ENCODE assay signal across 25 cellular contexts in the genomic region with DNA sequence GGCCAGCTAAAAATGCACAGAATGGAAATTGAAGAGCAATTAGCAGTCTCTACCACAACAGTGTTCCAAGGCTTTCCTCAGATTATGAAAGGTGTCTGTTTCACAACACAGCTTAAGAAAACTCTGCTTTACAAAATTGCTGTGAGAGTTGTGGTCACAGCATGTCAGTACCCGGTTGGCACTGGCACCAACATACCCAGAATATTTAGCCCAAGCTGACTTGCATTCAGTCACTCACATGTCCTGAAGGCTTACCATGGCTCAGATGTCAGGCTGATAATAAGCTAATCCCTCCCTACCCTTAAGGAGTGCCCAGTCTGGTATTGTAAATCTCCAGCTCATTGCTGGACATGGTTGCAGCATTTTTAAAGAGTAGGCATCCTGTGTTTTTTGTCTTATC. TPM values are rescaled to one million over a fixed set of nuclear protein-coding genes. Genes with fewer than 3 reads are reported as not detected.
"Had no signal": no experiment of that assay in that cellular context is flagged by ENCODE, and none has a peak within 500 bp of the region (broad histone marks: within the 10 kb centered on the region; RNA-seq: fewer than 3 reads in every experiment).

No MANE protein-coding gene starts in this region.

- H3K27me3 ChIP-seq: ascending aorta, brain microvascular endothelial cell, esophagus squamous epithelium, heart right ventricle, right atrium auricular region, thyroid gland had no signal

- H3K4me3 ChIP-seq: ascending aorta, esophagus squamous epithelium, heart right ventricle, lower lobe of right lung, right atrium auricular region, thyroid gland had no signal

- FAIRE-seq: colon, endothelial cell of umbilical vein, kidney had no signal

- DNase-seq: activated B cell treated with CpG ODN at 0.5 μM for 24 hours; activated CD4-positive, alpha-beta T cell treated with anti-CD3 and anti-CD28 coated beads for 36 hours; activated CD4-positive, alpha-beta T cell treated with anti-CD3 and anti-CD28 coated beads, Interleukin-2, amount 50 U/mL, for 4 hours; activated CD8-positive, alpha-beta memory T cell treated with anti-CD3 and anti-CD28 coated beads for 24 hours; activated CD8-positive, alpha-beta memory T cell treated with anti-CD3 and anti-CD28 coated beads, Interleukin-2, amount 50 U/mL, for 4 hours; activated T-cell treated with anti-CD3 and anti-CD28 coated beads, Interleukin-2, amount 50 U/mL, for 24 hours; brain microvascular endothelial cell; effector memory CD4-positive, alpha-beta T cell; esophagus squamous epithelium; heart right ventricle; kidney; lower lobe of right lung; naive B cell; occipital lobe; stimulated activated CD4-positive, alpha-beta T cell treated with anti-CD3 and anti-CD28 coated beads, Interleukin-4, amount 100 ng/mL, for 24 hours; substantia nigra; T-helper 1 cell; thyroid gland had no signal

- ATAC-seq: activated CD4-positive, alpha-beta T cell treated with anti-CD3 and anti-CD28 coated beads for 36 hours; activated naive CD4-positive, alpha-beta T cell treated with anti-CD3 and anti-CD28 coated beads, Interleukin-2, amount 50 U/mL, for 72 hours; activated T-helper 17 cell treated with anti-CD3 and anti-CD28 coated beads, Interleukin-2, amount 50 U/mL, for 72 hours; heart right ventricle; left lobe of liver; lower lobe of right lung had no signal

- H3K9me3 ChIP-seq: thyroid gland had no signal

- H3K4me1 ChIP-seq: ascending aorta, esophagus squamous epithelium, lower lobe of right lung, right atrium auricular region, thyroid gland had no signal

- H3K27ac ChIP-seq: ascending aorta, brain microvascular endothelial cell, esophagus squamous epithelium, heart right ventricle, lower lobe of right lung, right atrium auricular region, thyroid gland had no signal

RNA-seq across cellular contexts. Expression of gene KCNJ11, which starts 22.0 kb away (rescaled TPM):
- total RNA-seq: ascending aorta, endothelial cell of umbilical vein had no signal
